ENCODE assay signal across 16 cellular contexts in genomic region chr5:126334755-126335154, GRCh38.
"Had no signal": no experiment of that assay in that cellular context is flagged by ENCODE, and none has a peak within 500 bp of the region (broad histone marks: within the 10 kb centered on the region; RNA-seq: fewer than 3 reads in every experiment).

No MANE protein-coding gene starts in this region.

- ATAC-seq: activated CD8-positive, alpha-beta memory T cell treated with anti-CD3 and anti-CD28 coated beads, Interleukin-2, amount 10 ng/mL, durations not matched to agents 7 days and 5 days; effector memory CD8-positive, alpha-beta T cell; naive thymus-derived CD4-positive, alpha-beta T cell; stimulated activated naive B cell treated with anti-CD40 and anti-IgM and Interleukin-4, amounts not matched to agents 10 μg/mL and 1 μg/mL and 100 μg/mL, for 72 hours had no signal

- H3K36me3 Mint-ChIP-seq: activated CD4-positive, alpha-beta memory T cell treated with anti-CD3 and anti-CD28 coated beads for 36 hours; activated CD8-positive, alpha-beta memory T cell treated with anti-CD3 and anti-CD28 coated beads, Interleukin-2, amount 10 ng/mL, durations not matched to agents 7 days and 5 days; naive thymus-derived CD4-positive, alpha-beta T cell; stimulated activated naive B cell treated with anti-CD40 and anti-IgM and Interleukin-4, amounts not matched to agents 10 μg/mL and 1 μg/mL and 100 μg/mL, for 72 hours had no signal

- DNase-seq: activated CD4-positive, alpha-beta memory T cell treated with anti-CD3 and anti-CD28 coated beads for 36 hours; activated CD8-positive, alpha-beta memory T cell treated with anti-CD3 and anti-CD28 coated beads, Interleukin-2, amount 10 ng/mL, durations not matched to agents 7 days and 5 days; activated naive CD4-positive, alpha-beta T cell treated with anti-CD3 and anti-CD28 coated beads, Interleukin-2, amount 50 U/mL, for 16 hours; activated T-cell treated with anti-CD3 and anti-CD28 coated beads, Interleukin-2, amount 50 U/mL, for 1 hour; dermis blood vessel endothelial cell; effector memory CD8-positive, alpha-beta T cell; foreskin melanocyte; head of caudate nucleus; naive thymus-derived CD4-positive, alpha-beta T cell; retina; stimulated activated CD4-positive, alpha-beta T cell treated with anti-CD3 and anti-CD28 coated beads, Interleukin-15, amount 100 ng/mL, for 24 hours; stimulated activated CD4-positive, alpha-beta T cell treated with anti-CD3 and anti-CD28 coated beads, Interleukin-4, amount 100 ng/mL, for 1 hour; stimulated activated naive B cell treated with anti-CD40 and anti-IgM and Interleukin-4, amounts not matched to agents 10 μg/mL and 1 μg/mL and 100 μg/mL, for 72 hours; thyroid gland; WERI-Rb-1 had no signal

- H3K9me3 Mint-ChIP-seq: activated CD4-positive, alpha-beta memory T cell treated with anti-CD3 and anti-CD28 coated beads for 36 hours; activated T-helper 2 cell treated with anti-CD3 and anti-CD28 coated beads, Interferon-gamma antibody, Interleukin-2, Interleukin-4, amounts not matched to agents 10 μg/mL and 5 μg/mL and 100 μg/mL, durations not matched to agents 14 hours and 24 hours and 36 hours; effector memory CD8-positive, alpha-beta T cell; stimulated activated naive B cell treated with anti-CD40 and anti-IgM and Interleukin-4, amounts not matched to agents 10 μg/mL and 1 μg/mL and 100 μg/mL, for 72 hours had no signal

- H3K27ac Mint-ChIP-seq: activated CD4-positive, alpha-beta memory T cell treated with anti-CD3 and anti-CD28 coated beads for 36 hours; activated CD8-positive, alpha-beta memory T cell treated with anti-CD3 and anti-CD28 coated beads, Interleukin-2, amount 10 ng/mL, durations not matched to agents 7 days and 5 days; activated T-helper 2 cell treated with anti-CD3 and anti-CD28 coated beads, Interferon-gamma antibody, Interleukin-2, Interleukin-4, amounts not matched to agents 10 μg/mL and 5 μg/mL and 100 μg/mL, durations not matched to agents 14 hours and 24 hours and 36 hours; effector memory CD8-positive, alpha-beta T cell; stimulated activated naive B cell treated with anti-CD40 and anti-IgM and Interleukin-4, amounts not matched to agents 10 μg/mL and 1 μg/mL and 100 μg/mL, for 72 hours had no signal

- H3K27me3 Mint-ChIP-seq: activated CD4-positive, alpha-beta memory T cell treated with anti-CD3 and anti-CD28 coated beads for 36 hours had no signal

- H3K4me1 Mint-ChIP-seq: activated CD8-positive, alpha-beta memory T cell treated with anti-CD3 and anti-CD28 coated beads, Interleukin-2, amount 10 ng/mL, durations not matched to agents 7 days and 5 days; naive thymus-derived CD4-positive, alpha-beta T cell; stimulated activated naive B cell treated with anti-CD40 and anti-IgM and Interleukin-4, amounts not matched to agents 10 μg/mL and 1 μg/mL and 100 μg/mL, for 72 hours had no signal

- H3K4me3 Mint-ChIP-seq: activated CD4-positive, alpha-beta memory T cell treated with anti-CD3 and anti-CD28 coated beads for 36 hours; activated CD8-positive, alpha-beta memory T cell treated with anti-CD3 and anti-CD28 coated beads, Interleukin-2, amount 10 ng/mL, durations not matched to agents 7 days and 5 days; effector memory CD8-positive, alpha-beta T cell; naive thymus-derived CD4-positive, alpha-beta T cell; stimulated activated naive B cell treated with anti-CD40 and anti-IgM and Interleukin-4, amounts not matched to agents 10 μg/mL and 1 μg/mL and 100 μg/mL, for 72 hours had no signal
